Comparison of ENCODE assay signal across 20 cellular contexts in genomic region chr9:99197987-99198386, GRCh38. TPM values are rescaled to one million over a fixed set of nuclear protein-coding genes. Genes with fewer than 3 reads are reported as not detected.
DNase-seq lines count a peak whose midpoint lies in the region; ATAC-seq, FAIRE-seq and TF ChIP-seq lines count a peak whose summit lies in the region.
"Had no signal": no experiment of that assay in that cellular context is flagged by ENCODE, and none has a peak within 500 bp of the region (broad histone marks: within the 10 kb centered on the region; RNA-seq: fewer than 3 reads in every experiment).

No MANE protein-coding gene starts in this region.

- TF ChIP-seq RAD21 in A549 (conservative IDR thresholded peaks at IDR 0.05 in 1 of 2, IDR thresholded peaks at IDR 0.05 in 1 of 2), result no peak

- no peak for DNase-seq in A549 (ENCODE audit: low read depth in 1 of 2, low spot score in 1 of 2)
- peak; percentile 35 for DNase-seq in H7
- DNase-seq in RPMI7951 (ENCODE audit: low read depth), result peak; percentile 55
- DNase-seq in endodermal cell, result peak; percentile 63
- no peak for DNase-seq in NCI-H2196 (lab: John Stamatoyannopoulos, UW; ENCODE audit: unreplicated experiment)
- no peak for DNase-seq in hippocampal formation (lab: John Stamatoyannopoulos, UW)
- DNase-seq: CD4-positive, alpha-beta memory T cell; KG1; MG63; NCI-H1092 treated with DMSO at 0.1 percent for 48 hours; NCI-H187 treated with DMSO at 0.1 percent for 48 hours; NCI-H226; NCI-H526; SJCRH30 had no signal

- H3K9ac ChIP-seq in endodermal cell (ENCODE audit: extremely low read depth, low read length, poor library complexity, severe bottlenecking), result no peak overlapping the region

- no peak overlapping the region for H3K4me3 ChIP-seq in A549
- H3K4me3 ChIP-seq in H7 (ENCODE audit: insufficient read depth, low read depth, low read length), result no peak overlapping the region
- no peak overlapping the region for H3K4me3 ChIP-seq in endodermal cell (ENCODE audit: low read length)
- H3K4me3 ChIP-seq: MG63, SJCRH30 had no signal

- no peak overlapping the region for H3K27ac Mint-ChIP-seq in endodermal cell
- H3K27ac Mint-ChIP-seq: B cell; CD4-positive, alpha-beta memory T cell had no signal

- no peaks in the 10 kb centered on the region for H3K36me3 ChIP-seq in H7 (replicated peaks; ENCODE audit: control insufficient read depth, insufficient read depth, low read length)
- no peaks in the 10 kb centered on the region for H3K36me3 ChIP-seq in endodermal cell (ENCODE audit: control insufficient read depth, insufficient read depth, low read length)
- H3K36me3 ChIP-seq: MG63, SJCRH30 had no signal

- H3K27me3 Mint-ChIP-seq in endodermal cell (ENCODE audit: insufficient read depth), result no peaks in the 10 kb centered on the region
- H3K27me3 Mint-ChIP-seq: B cell had no signal

- TF ChIP-seq EP300 in A549 (IDR thresholded peaks at IDR 0.05), result no peak

- no peaks in the 10 kb centered on the region for H3K36me3 Mint-ChIP-seq in endodermal cell (ENCODE audit: low read depth)
- H3K36me3 Mint-ChIP-seq: CD4-positive, alpha-beta memory T cell had no signal

- H3K9me3 ChIP-seq in A549, result no peaks in the 10 kb centered on the region
- no peaks in the 10 kb centered on the region for H3K9me3 ChIP-seq in endodermal cell (ENCODE audit: control insufficient read depth, low read length)
- H3K9me3 ChIP-seq: MG63, SJCRH30 had no signal

- FAIRE-seq in A549 (lab: Jason Lieb, UNC), result no peak
- FAIRE-seq: D721Med had no signal

- no peak overlapping the region for H3K4me2 ChIP-seq in A549

- TF ChIP-seq POLR2A in A549 (IDR thresholded peaks at IDR 0.05; ENCODE audit: low read length), result no peak

- peaks cover 9% of the 10 kb centered on the region for H3K4me1 Mint-ChIP-seq in endodermal cell

- TF ChIP-seq CTCF in A549 (IDR thresholded peaks at IDR 0.05) (no peak), endodermal cell (conservative IDR thresholded peaks at IDR 0.05) (no peak)

- no peak overlapping the region for H3K4me3 Mint-ChIP-seq in endodermal cell
- H3K4me3 Mint-ChIP-seq: B cell; CD4-positive, alpha-beta memory T cell had no signal

- H3K27ac ChIP-seq in A549, result no peak overlapping the region
- H3K27ac ChIP-seq in endodermal cell (ENCODE audit: low read depth, low read length), result no peak overlapping the region
- H3K27ac ChIP-seq: HL-60, RWPE1, SJCRH30 had no signal

- no peaks in the 10 kb centered on the region for H3K9me3 Mint-ChIP-seq in endodermal cell
- H3K9me3 Mint-ChIP-seq: CD4-positive, alpha-beta memory T cell had no signal

- CTCF ChIA-PET in A549 (lab: Yijun Ruan, JAX), result interaction anchor here (0.6 to 8.0 kb wide), 5 partner anchors 12 to 747 kb away, joined by 3 to 66 read pairs (median 3); no protein-coding TSS in a partner anchor

- 46% methylated on average over 9 of the region's 9 CpGs for WGBS in A549 (ENCODE audit: missing lambda C conversion rate)
- 65 to 78% methylated on average over 4 to 9 of the region's 9 CpGs for WGBS in endodermal cell (ENCODE audit: insufficient coverage in 1 of 2, insufficient read length in 1 of 2), 2 experiments

- H3K27me3 ChIP-seq in H7 (ENCODE audit: control insufficient read depth, insufficient read depth, low read length) (no peaks in the 10 kb centered on the region), endodermal cell (ENCODE audit: control insufficient read depth, insufficient read depth, low read length, poor library complexity, severe bottlenecking) (no peaks in the 10 kb centered on the region)
- H3K27me3 ChIP-seq: MG63 had no signal

- POLR2A ChIA-PET in A549 (lab: Yijun Ruan, JAX), result interaction anchor here (1.9 kb wide), 1 partner anchor 24 kb away, joined by 7 read pairs; the partner anchor contains the start of genes ALG2 and SEC61B

- ATAC-seq in A549, result peak; percentile 22 to 46; a peak in 2 of 6 replicates
- ATAC-seq in GM21717 (IDR thresholded peaks at IDR 0.05; ENCODE audit: unreplicated experiment), result no peak
- no peak for ATAC-seq in HG02763 (IDR thresholded peaks at IDR 0.05; ENCODE audit: unreplicated experiment)

- H3K4me1 ChIP-seq in A549, result no peaks in the 10 kb centered on the region
- no peaks in the 10 kb centered on the region for H3K4me1 ChIP-seq in endodermal cell (ENCODE audit: control insufficient read depth, insufficient read depth, low read length)
- H3K4me1 ChIP-seq: SJCRH30 had no signal

TF ChIP-seq in A549, 52 proteins besides CTCF, POLR2A, EP300 and RAD21:
- TF ChIP-seq RFX5 (IDR thresholded peaks at IDR 0.05), result no peak
- TF ChIP-seq NFE2L2 (conservative IDR thresholded peaks at IDR 0.05; ENCODE audit: low read length), result no peak
- TF ChIP-seq FOSL2 (IDR thresholded peaks at IDR 0.05), result no peak
- no peak for TF ChIP-seq FOSL2 (CRISPR knock-in tag; IDR thresholded peaks at IDR 0.05)
- TF ChIP-seq PHF8 (IDR thresholded peaks at IDR 0.05; ENCODE audit: borderline replicate concordance, low read depth), result no peak
- TF ChIP-seq BHLHE40 (IDR thresholded peaks at IDR 0.05; ENCODE audit: low read depth, low read length), result no peak
- TF ChIP-seq JUNB (IDR thresholded peaks at IDR 0.05), result no peak
- TF ChIP-seq, protein P1, sequence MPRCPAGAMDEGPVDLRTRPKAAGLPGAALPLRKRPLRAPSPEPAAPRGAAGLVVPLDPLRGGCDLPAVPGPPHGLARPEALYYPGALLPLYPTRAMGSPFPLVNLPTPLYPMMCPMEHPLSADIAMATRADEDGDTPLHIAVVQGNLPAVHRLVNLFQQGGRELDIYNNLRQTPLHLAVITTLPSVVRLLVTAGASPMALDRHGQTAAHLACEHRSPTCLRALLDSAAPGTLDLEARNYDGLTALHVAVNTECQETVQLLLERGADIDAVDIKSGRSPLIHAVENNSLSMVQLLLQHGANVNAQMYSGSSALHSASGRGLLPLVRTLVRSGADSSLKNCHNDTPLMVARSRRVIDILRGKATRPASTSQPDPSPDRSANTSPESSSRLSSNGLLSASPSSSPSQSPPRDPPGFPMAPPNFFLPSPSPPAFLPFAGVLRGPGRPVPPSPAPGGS (IDR thresholded peaks at IDR 0.05), result no peak
- TF ChIP-seq KDM5A (IDR thresholded peaks at IDR 0.05), result no peak
- no peak for TF ChIP-seq HDAC2 (IDR thresholded peaks at IDR 0.05)
- TF ChIP-seq ATOH8 (CRISPR knock-in tag; IDR thresholded peaks at IDR 0.05; ENCODE audit: low read depth), result no peak
- TF ChIP-seq RARB (CRISPR knock-in tag; IDR thresholded peaks at IDR 0.05), result no peak
- TF ChIP-seq MAFK (IDR thresholded peaks at IDR 0.05; ENCODE audit: partially characterized antibody), result no peak
- TF ChIP-seq CHD2 (IDR thresholded peaks at IDR 0.05; ENCODE audit: low read length, partially characterized antibody), result no peak
- no peak for TF ChIP-seq EHMT2 (IDR thresholded peaks at IDR 0.05; ENCODE audit: low read depth)
TF ChIP-seq in A549: peak in this region for 0.

RNA-seq across cellular contexts. Expression of gene ALG2, which starts 23.8 kb away (rescaled TPM):
- polyA plus RNA-seq in A549 (2011; rRNA removed) (76.3 and 77.9 TPM in 2 replicates), A549 (2017; fragmentation: RNase III; extraction: RNeasy Plus Mini Kit Qiagen cat#74134 plus additional on column Dnase treatment) (26.1 to 26.6 TPM (median 26.2 TPM) in 3 replicates)
- polyA plus RNA-seq in A549 (2012; cell fraction: cytosol; rRNA removed), result 25.9 and 32.9 TPM in 2 replicates
- 19.5 and 23.9 TPM in 2 replicates for polyA plus RNA-seq in A549 (2012; cell fraction: nucleus; rRNA removed)
- polyA minus RNA-seq in A549 (2011; rRNA and poly(A)+ RNA removed), result 32.8 and 33.5 TPM in 2 replicates
- total RNA-seq in H7 (2014; rRNA removed; shearing (Covaris generic)), result 32.6 and 35.2 TPM in 2 replicates
- total RNA-seq in RPMI7951 (2014; rRNA removed; shearing (Covaris generic)), result 49.4 and 55.6 TPM in 2 replicates
- total RNA-seq in endodermal cell, result 10 to 100 TPM; 27.6 to 28.8 TPM
- 24.1 TPM for polyA plus RNA-seq in endodermal cell (2013, experiment 1 of 2)
- 21.5 TPM for polyA plus RNA-seq in endodermal cell (2013, experiment 2 of 2)

RNA-seq across cellular contexts. Expression of gene SEC61B, which starts 24.1 kb away (rescaled TPM):
- polyA plus RNA-seq in A549 (2011; rRNA removed) (190 and 194 TPM in 2 replicates), A549 (2017; fragmentation: RNase III; extraction: RNeasy Plus Mini Kit Qiagen cat#74134 plus additional on column Dnase treatment) (274 to 284 TPM (median 275 TPM) in 3 replicates)
- 183 and 195 TPM in 2 replicates for polyA plus RNA-seq in A549 (2012; cell fraction: cytosol; rRNA removed)
- polyA plus RNA-seq in A549 (2012; cell fraction: nucleus; rRNA removed), result 109 and 147 TPM in 2 replicates
- polyA minus RNA-seq in A549 (2011; rRNA and poly(A)+ RNA removed), result 35.7 and 38.6 TPM in 2 replicates
- 115 and 150 TPM in 2 replicates for total RNA-seq in H7 (2014; rRNA removed; shearing (Covaris generic))
- 267 and 309 TPM in 2 replicates for total RNA-seq in RPMI7951 (2014; rRNA removed; shearing (Covaris generic))
- total RNA-seq in endodermal cell, result 100 to 1,000 TPM; 153 to 187 TPM
- 189 TPM for polyA plus RNA-seq in endodermal cell (2013, experiment 1 of 2)
- 214 TPM for polyA plus RNA-seq in endodermal cell (2013, experiment 2 of 2)

Comparison
In these comparisons a context has a peak if more than half of its experiments do, and no peak if none do; other contexts are left out.
1. ATAC-seq: peak in A549 (2 of 2); none in GM21717 (single experiment) and HG02763 (single experiment).
2. DNase-seq: peak in H7 (single experiment), RPMI7951 (single experiment) and endodermal cell (single experiment); none in A549 (0 of 2), NCI-H2196 (single experiment) and hippocampal formation (0 of 2).